8 cellular contexts compared by ENCODE assay signal in genomic region chr12:66169221-66170170, GRCh38. TPM values are rescaled to one million over a fixed set of nuclear protein-coding genes. Genes with fewer than 3 reads are reported as not detected.
DNase-seq lines count a peak whose midpoint lies in the region; ATAC-seq and TF ChIP-seq lines count a peak whose summit lies in the region.

Gene TMBIM4, minus strand, starts transcription at chr12:66169996. Its CDS starts 45 bp downstream, at chr12:66169951.

- H3K9me3 Mint-ChIP-seq in activated naive CD8-positive, alpha-beta T cell treated with anti-CD3 and anti-CD28 coated beads, Interleukin-2, amount 50 U/mL, for 24 hours, result peaks cover 16% of the 10 kb centered on the region
- H3K9me3 Mint-ChIP-seq in type B pancreatic cell, result peaks cover 19% of the 10 kb centered on the region

- H3K4me3 ChIP-seq in GM12875 (ENCODE audit: low read depth, low read length), result peak within 1 kb of the TSS; percentile 77

- peaks cover 54% of the 10 kb centered on the region for H3K4me1 Mint-ChIP-seq in activated naive CD8-positive, alpha-beta T cell treated with anti-CD3 and anti-CD28 coated beads, Interleukin-2, amount 50 U/mL, for 24 hours
- H3K4me1 Mint-ChIP-seq in type B pancreatic cell (ENCODE audit: unreplicated experiment), result peaks cover 4% of the 10 kb centered on the region

- peaks cover 35% of the 10 kb centered on the region for H3K36me3 Mint-ChIP-seq in activated naive CD8-positive, alpha-beta T cell treated with anti-CD3 and anti-CD28 coated beads, Interleukin-2, amount 50 U/mL, for 24 hours (ENCODE audit: low read depth)
- H3K36me3 Mint-ChIP-seq in type B pancreatic cell, result peaks cover 22% of the 10 kb centered on the region

- TF ChIP-seq CTCF in GM12875 (IDR thresholded peaks at IDR 0.05; ENCODE audit: borderline replicate concordance, insufficient read depth, low read depth, low read length), result no peak
- TF ChIP-seq CTCF in type B pancreatic cell (conservative IDR thresholded peaks at IDR 0.05), result peak; percentile 57

- intact Hi-C loops in cardiac septum (cut with DNase I), result loop anchor here (2.0 to 5.0 kb wide), 2 partner anchors 19 to 37 kb away; partner anchors contain the start of genes IRAK3 and LLPH

- peak within 1 kb of the TSS; percentile 96 for H3K4me3 Mint-ChIP-seq in activated naive CD8-positive, alpha-beta T cell treated with anti-CD3 and anti-CD28 coated beads, Interleukin-2, amount 50 U/mL, for 24 hours
- H3K4me3 Mint-ChIP-seq in type B pancreatic cell, result peak within 1 kb of the TSS; percentile 93

- DNase-seq in NCI-H1417 treated with DMSO at 0.1 percent for 48 hours (lab: John Stamatoyannopoulos, UW), result peak; percentile 69
- peak; percentile 94 for DNase-seq in SW480 (ENCODE audit: low spot score)
- peak; percentile 87 for DNase-seq in activated naive CD8-positive, alpha-beta T cell treated with anti-CD3 and anti-CD28 coated beads, Interleukin-2, amount 50 U/mL, for 24 hours
- DNase-seq in cardiac septum (ENCODE audit: low spot score), result peak; percentile 94
- peak; percentile 90 for DNase-seq in pons (ENCODE audit: low spot score)
- DNase-seq in type B pancreatic cell (ENCODE audit: extremely low spot score, unreplicated experiment), result peak; percentile 78

- peak; percentile 90 for ATAC-seq in HG02798 (IDR thresholded peaks at IDR 0.05; ENCODE audit: poor library complexity, unreplicated experiment)
- ATAC-seq in activated naive CD8-positive, alpha-beta T cell treated with anti-CD3 and anti-CD28 coated beads, Interleukin-2, amount 50 U/mL, for 24 hours, result peak; percentile 90

- H3K27ac Mint-ChIP-seq in activated naive CD8-positive, alpha-beta T cell treated with anti-CD3 and anti-CD28 coated beads, Interleukin-2, amount 50 U/mL, for 24 hours, result peak within 1 kb of the TSS; percentile 99
- peak within 1 kb of the TSS; percentile 96 for H3K27ac Mint-ChIP-seq in type B pancreatic cell

- no peaks in the 10 kb centered on the region for H3K27me3 Mint-ChIP-seq in activated naive CD8-positive, alpha-beta T cell treated with anti-CD3 and anti-CD28 coated beads, Interleukin-2, amount 50 U/mL, for 24 hours
- H3K27me3 Mint-ChIP-seq in type B pancreatic cell, result no peaks in the 10 kb centered on the region

RNA-seq across cellular contexts. Expression of gene TMBIM4, which starts in this region (rescaled TPM):
- total RNA-seq in cardiac septum (79.5 TPM), type B pancreatic cell (ENCODE audit: low replicate concordance) (37.4 and 43.1 TPM in 2 replicates)

Comparison
In these comparisons a context has a peak if more than half of its experiments do, and no peak if none do; other contexts are left out.
1. Peak in every context shown above with its lines: DNase-seq, ATAC-seq and H3K4me3 ChIP-seq.